ENCODE assay signal across 10 cellular contexts in the genomic region with DNA sequence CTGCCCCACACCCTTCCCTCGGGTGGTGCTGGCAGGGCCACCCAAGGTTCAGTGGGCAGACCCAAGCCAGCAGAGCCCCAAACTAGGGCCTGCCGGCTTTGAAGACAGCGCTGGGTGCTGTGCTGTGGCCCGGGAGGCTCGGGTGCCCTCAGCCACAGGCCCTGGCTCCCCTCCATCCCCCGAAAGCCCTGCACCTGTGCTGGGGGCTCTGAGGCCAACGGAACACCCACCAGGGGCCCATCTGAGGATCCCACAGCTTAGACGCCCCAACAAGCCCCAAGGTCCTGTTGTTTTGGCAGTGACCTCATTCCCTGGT. TPM values are rescaled to one million over a fixed set of nuclear protein-coding genes. Genes with fewer than 3 reads are reported as not detected.
DNase-seq lines count a peak whose midpoint lies in the region; ATAC-seq, FAIRE-seq and TF ChIP-seq lines count a peak whose summit lies in the region.
"Had no signal": no experiment of that assay in that cellular context is flagged by ENCODE, and none has a peak within 500 bp of the region (broad histone marks: within the 10 kb centered on the region; RNA-seq: fewer than 3 reads in every experiment).

No MANE protein-coding gene starts in this region.

- H3K4me1 Mint-ChIP-seq in activated T-cell treated with anti-CD3 and anti-CD28 coated beads, Interleukin-2, amount 50 U/mL, for 72 hours (ENCODE audit: low read depth), result peaks cover 79% of the 10 kb centered on the region
- peaks cover 75% of the 10 kb centered on the region for H3K4me1 Mint-ChIP-seq in activated CD4-positive, alpha-beta memory T cell treated with anti-CD3 and anti-CD28 coated beads, Interleukin-2, amount 10 ng/mL, durations not matched to agents 7 days and 5 days

- H3K36me3 ChIP-seq in kidney (ENCODE audit: control insufficient read depth in 1 of 2, insufficient read depth in 2 of 2, low read length in 2 of 2), result no peaks in the 10 kb centered on the region
- H3K36me3 ChIP-seq in stomach smooth muscle (ENCODE audit: control insufficient read depth in 2 of 2, insufficient read depth in 2 of 2, low read length in 2 of 2), result no peaks in the 10 kb centered on the region

- peak overlapping the region; percentile 14 for H3K27ac Mint-ChIP-seq in activated T-cell treated with anti-CD3 and anti-CD28 coated beads, Interleukin-2, amount 50 U/mL, for 72 hours
- peak overlapping the region; percentile 89 for H3K27ac Mint-ChIP-seq in activated CD4-positive, alpha-beta memory T cell treated with anti-CD3 and anti-CD28 coated beads, Interleukin-2, amount 10 ng/mL, durations not matched to agents 7 days and 5 days
- H3K27ac Mint-ChIP-seq: GM23338 had no signal

- no peaks in the 10 kb centered on the region for H3K9me3 ChIP-seq in kidney (ENCODE audit: control insufficient read depth in 1 of 2, low read length in 2 of 2)
- no peaks in the 10 kb centered on the region for H3K9me3 ChIP-seq in stomach smooth muscle (ENCODE audit: control insufficient read depth in 2 of 2, low read length in 2 of 2)

- FAIRE-seq in kidney (lab: Jason Lieb, UNC), result no peak

- no peak for TF ChIP-seq CTCF in kidney (IDR thresholded peaks at IDR 0.05; ENCODE audit: borderline replicate concordance, extremely low read depth, insufficient read depth)

- H3K9ac ChIP-seq in kidney (ENCODE audit: low read length in 2 of 2) (no peak overlapping the region), stomach smooth muscle (ENCODE audit: low read length in 2 of 2) (peak overlapping the region in 1 of 2 donors; percentile 1)
- H3K9ac ChIP-seq: KMS-11 had no signal

- H3K4me3 Mint-ChIP-seq in activated T-cell treated with anti-CD3 and anti-CD28 coated beads, Interleukin-2, amount 50 U/mL, for 72 hours, result peak overlapping the region; percentile 48 to 89
- peak overlapping the region; percentile 74 for H3K4me3 Mint-ChIP-seq in activated CD4-positive, alpha-beta memory T cell treated with anti-CD3 and anti-CD28 coated beads, Interleukin-2, amount 10 ng/mL, durations not matched to agents 7 days and 5 days
- H3K4me3 Mint-ChIP-seq: GM23338 had no signal

- POLR2A ChIA-PET in activated CD4-positive, alpha-beta memory T cell treated with anti-CD3 and anti-CD28 coated beads, Interleukin-2, amount 10 ng/mL, durations not matched to agents 7 days and 5 days (lab: Charles Lee), result interaction anchor here (1.4 to 9.2 kb wide), 9 partner anchors 9 to 111 kb away, joined by 3 to 203 read pairs (median 7); a partner anchor contains a TSS

- TF ChIP-seq POLR2A in GM18505 (IDR thresholded peaks at IDR 0.05; ENCODE audit: borderline replicate concordance, extremely low read depth, insufficient read depth, insufficient read length), result no peak

- H3K27me3 ChIP-seq in stomach smooth muscle (ENCODE audit: control insufficient read depth in 1 of 2, insufficient read depth in 2 of 2, low read length in 2 of 2), result no peaks in the 10 kb centered on the region

- no peaks in the 10 kb centered on the region for H3K9me3 Mint-ChIP-seq in activated T-cell treated with anti-CD3 and anti-CD28 coated beads, Interleukin-2, amount 50 U/mL, for 72 hours
- H3K9me3 Mint-ChIP-seq in activated CD4-positive, alpha-beta memory T cell treated with anti-CD3 and anti-CD28 coated beads, Interleukin-2, amount 10 ng/mL, durations not matched to agents 7 days and 5 days, result no peaks in the 10 kb centered on the region
- H3K9me3 Mint-ChIP-seq: GM23338 had no signal

- DNase-seq in activated T-cell treated with anti-CD3 and anti-CD28 coated beads, Interleukin-2, amount 50 U/mL, for 72 hours, result no peak
- DNase-seq in activated T-cell treated with anti-CD3 and anti-CD28 coated beads for 4 hours (no peak), kidney (peak; percentile 81), T1000 (lab: John Stamatoyannopoulos, UW) (no peak), NOMO-1 treated with dmso at 0.1 percent for 144 hours (lab: John Stamatoyannopoulos, UW; ENCODE audit: unreplicated experiment) (no peak)
- no peak for DNase-seq in activated CD4-positive, alpha-beta memory T cell treated with anti-CD3 and anti-CD28 coated beads, Interleukin-2, amount 10 ng/mL, durations not matched to agents 7 days and 5 days

- H3K4me3 ChIP-seq in kidney (ENCODE audit: low read length in 2 of 2), result no peak overlapping the region
- no peak overlapping the region for H3K4me3 ChIP-seq in stomach smooth muscle (ENCODE audit: low read length in 2 of 2)
- H3K4me3 ChIP-seq: GM23338 had no signal

- H3K4me1 ChIP-seq in kidney (ENCODE audit: control insufficient read depth in 1 of 2, insufficient read depth in 1 of 2, low read depth in 1 of 2, low read length in 2 of 2), result peaks cover 17 to 23% of the 10 kb centered on the region in 2 donors
- peaks cover 46% of the 10 kb centered on the region for H3K4me1 ChIP-seq in stomach smooth muscle (ENCODE audit: control insufficient read depth, insufficient read depth, low read length)

- H3K36me3 Mint-ChIP-seq in activated T-cell treated with anti-CD3 and anti-CD28 coated beads, Interleukin-2, amount 50 U/mL, for 72 hours (ENCODE audit: insufficient read depth in 2 of 2), result peaks cover 6 to 13% of the 10 kb centered on the region in 2 donors
- peaks cover 66% of the 10 kb centered on the region for H3K36me3 Mint-ChIP-seq in activated CD4-positive, alpha-beta memory T cell treated with anti-CD3 and anti-CD28 coated beads, Interleukin-2, amount 10 ng/mL, durations not matched to agents 7 days and 5 days (ENCODE audit: low read depth)

- ATAC-seq in activated T-cell treated with anti-CD3 and anti-CD28 coated beads, Interleukin-2, amount 50 U/mL, for 72 hours (replicated peaks in 1 of 2), result no peak
- no peak for ATAC-seq in GM18505 (IDR thresholded peaks at IDR 0.05; ENCODE audit: unreplicated experiment)

- intact Hi-C loops in kidney (cut with DNase I), result no loop called here

- H3K27ac ChIP-seq in kidney (ENCODE audit: low read depth in 2 of 2, low read length in 2 of 2) (peak overlapping the region; percentile 62 to 76), stomach smooth muscle (ENCODE audit: low read length) (peak overlapping the region; percentile 41)
- H3K27ac ChIP-seq: KMS-11 had no signal

- CTCF ChIA-PET in activated CD4-positive, alpha-beta memory T cell treated with anti-CD3 and anti-CD28 coated beads, Interleukin-2, amount 10 ng/mL, durations not matched to agents 7 days and 5 days (lab: Charles Lee), result interaction anchor here (1.1 to 3.7 kb wide), 7 partner anchors 14 to 112 kb away, joined by 3 to 20 read pairs (median 5); a partner anchor contains a TSS

- no peaks in the 10 kb centered on the region for H3K27me3 Mint-ChIP-seq in activated T-cell treated with anti-CD3 and anti-CD28 coated beads, Interleukin-2, amount 50 U/mL, for 72 hours (ENCODE audit: low read depth)
- no peaks in the 10 kb centered on the region for H3K27me3 Mint-ChIP-seq in activated CD4-positive, alpha-beta memory T cell treated with anti-CD3 and anti-CD28 coated beads, Interleukin-2, amount 10 ng/mL, durations not matched to agents 7 days and 5 days

RNA-seq across cellular contexts. Expression of a gene that starts 8.6 kb away (rescaled TPM):
- 100 to 1,000 TPM; 248 to 287 TPM for total RNA-seq in activated T-cell treated with anti-CD3 and anti-CD28 coated beads, Interleukin-2, amount 50 U/mL, for 72 hours
- 100 to 1,000 TPM; 631 to 642 TPM for total RNA-seq in activated CD4-positive, alpha-beta memory T cell treated with anti-CD3 and anti-CD28 coated beads, Interleukin-2, amount 10 ng/mL, durations not matched to agents 7 days and 5 days
- 111 TPM for total RNA-seq in kidney
- polyA plus RNA-seq in kidney (ENCODE audit: insufficient read depth, low read depth, low replicate concordance), result 9.5 TPM

RNA-seq across cellular contexts. Expression of a gene that starts 27.7 kb away (rescaled TPM):
- total RNA-seq in activated T-cell treated with anti-CD3 and anti-CD28 coated beads, Interleukin-2, amount 50 U/mL, for 72 hours, result 10 to 100 TPM; 38.7 to 48.9 TPM
- total RNA-seq in activated CD4-positive, alpha-beta memory T cell treated with anti-CD3 and anti-CD28 coated beads, Interleukin-2, amount 10 ng/mL, durations not matched to agents 7 days and 5 days, result 10 to 100 TPM; 42.4 to 47.0 TPM
- 27.1 TPM for total RNA-seq in kidney
- polyA plus RNA-seq in kidney (ENCODE audit: insufficient read depth, low read depth, low replicate concordance), result 35.1 TPM

RNA-seq across cellular contexts. Expression of a gene that starts 38.6 kb away (rescaled TPM):
- 10 to 100 TPM; 63.9 to 70.5 TPM for total RNA-seq in activated T-cell treated with anti-CD3 and anti-CD28 coated beads, Interleukin-2, amount 50 U/mL, for 72 hours
- 10 to 100 TPM; 80.3 to 82.6 TPM for total RNA-seq in activated CD4-positive, alpha-beta memory T cell treated with anti-CD3 and anti-CD28 coated beads, Interleukin-2, amount 10 ng/mL, durations not matched to agents 7 days and 5 days
- 378 TPM for total RNA-seq in kidney
- polyA plus RNA-seq in kidney (ENCODE audit: insufficient read depth, low read depth, low replicate concordance), result 187 TPM
